Comparison of ENCODE assay signal across 8 cellular contexts in the genomic region with DNA sequence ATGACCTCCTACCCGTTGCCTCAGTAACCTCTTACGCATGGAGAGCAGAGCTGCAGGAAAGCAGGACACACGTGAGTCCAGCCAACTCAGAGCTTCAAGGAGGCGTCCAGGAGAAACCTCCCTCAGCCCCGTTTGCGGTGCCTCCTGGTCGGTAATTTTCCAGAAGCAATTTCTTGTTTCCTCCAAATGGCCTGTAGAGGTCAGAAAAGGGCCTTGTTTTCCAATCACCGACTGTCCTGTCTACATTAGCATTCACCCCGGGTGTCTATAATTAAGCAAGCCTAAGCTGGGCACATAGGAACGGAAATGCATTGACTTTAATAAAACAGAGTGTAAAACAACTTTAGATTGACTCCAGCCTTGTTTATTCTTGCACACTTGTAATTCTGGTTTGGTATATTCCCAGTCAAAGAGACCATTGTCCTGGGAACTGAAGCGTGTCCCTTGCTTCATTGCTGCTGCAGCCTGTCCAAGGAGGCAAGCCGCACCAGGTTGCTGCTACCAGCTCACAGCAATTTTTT.
DNase-seq lines count a peak whose midpoint lies in the region; ATAC-seq, FAIRE-seq and TF ChIP-seq lines count a peak whose summit lies in the region.

No MANE protein-coding gene starts in this region.

- H3K9me3 ChIP-seq in keratinocyte (ENCODE audit: control insufficient read depth, low read depth, low read length) (no peaks in the 10 kb centered on the region), aorta (ENCODE audit: control insufficient read depth, low read length) (no peaks in the 10 kb centered on the region)

- DNase-seq in GM12865 (ENCODE audit: low read depth) (peak; percentile 31), NCI-H345 treated with DMSO at 0.1 percent for 48 hours (lab: John Stamatoyannopoulos, UW; ENCODE audit: unreplicated experiment) (peak; percentile 8), brain microvascular endothelial cell (peak; percentile 37), keratinocyte (ENCODE audit: low read depth, low spot score) (no peak), aorta (no peak)

- FAIRE-seq in keratinocyte (lab: Jason Lieb, UNC): no peak

- in situ Hi-C loops in brain microvascular endothelial cell (cut with HindIII; ENCODE audit: low pct_ligation_motif_present, low sequenced_read_pairs): no loop called here

- H3K9me1 ChIP-seq in keratinocyte (ENCODE audit: control insufficient read depth, extremely low read depth, insufficient read depth, low read length): no peaks in the 10 kb centered on the region

- no peak overlapping the region for H3K9ac ChIP-seq in keratinocyte (ENCODE audit: control insufficient read depth, extremely low read depth, insufficient read depth, low read length)

- ATAC-seq in aorta (ENCODE audit: low FRiP score) (peak; percentile 54), GM19463 (IDR thresholded peaks at IDR 0.05; ENCODE audit: unreplicated experiment) (no peak), GM21367 (IDR thresholded peaks at IDR 0.05; ENCODE audit: unreplicated experiment) (no peak), HG03520 (IDR thresholded peaks at IDR 0.05; ENCODE audit: unreplicated experiment) (no peak)

- H3K4me3 ChIP-seq in GM12865 (ENCODE audit: low read depth, low read length) (no peak overlapping the region), brain microvascular endothelial cell (ENCODE audit: low read depth, low read length) (no peak overlapping the region), keratinocyte (ENCODE audit: control insufficient read depth in 2 of 3, extremely low read depth in 1 of 3, insufficient read depth in 2 of 3, low read depth in 1 of 3, low read length in 3 of 3) (no peak overlapping the region), aorta (ENCODE audit: low read length in 2 of 2) (no peak overlapping the region)

- H3K27ac ChIP-seq in brain microvascular endothelial cell (no peak overlapping the region), keratinocyte (ENCODE audit: control insufficient read depth, insufficient read depth, low read length) (no peak overlapping the region), aorta (ENCODE audit: low read depth in 1 of 2, low read length in 2 of 2) (no peak overlapping the region)

- intact Hi-C loops in aorta (cut with DNase I): loop anchor here (10.0 kb wide), 2 partner anchors 1359 to 1539 kb away; no protein-coding TSS in a partner anchor

- 18 to 19% methylated on average over 12 of the region's 12 CpGs for WGBS in aorta, 2 donors

- H3K4me2 ChIP-seq in keratinocyte (ENCODE audit: control insufficient read depth, extremely low read depth, insufficient read depth, low read depth, low read length): no peak overlapping the region

- no peaks in the 10 kb centered on the region for H3K36me3 ChIP-seq in brain microvascular endothelial cell (replicated peaks)
- H3K36me3 ChIP-seq in keratinocyte (ENCODE audit: control insufficient read depth in 2 of 2, extremely low read depth in 1 of 2, insufficient read depth in 2 of 2, low read length in 2 of 2): no peaks in the 10 kb centered on the region
- no peaks in the 10 kb centered on the region for H3K36me3 ChIP-seq in aorta (ENCODE audit: control insufficient read depth in 1 of 2, insufficient read depth in 2 of 2, low read length in 1 of 2)

- dilution Hi-C loops in keratinocyte (cut with MboI; ENCODE audit: extremely low pct_ligation_motif_present, low sequenced_read_pairs): no loop called here

- H3K27me3 ChIP-seq in brain microvascular endothelial cell (replicated peaks) (no peaks in the 10 kb centered on the region), keratinocyte (ENCODE audit: control insufficient read depth, extremely low read depth, insufficient read depth, low read length) (no peaks in the 10 kb centered on the region), aorta (ENCODE audit: control insufficient read depth in 1 of 2, insufficient read depth in 2 of 2, low read length in 1 of 2) (peaks cover 0 to 2% of the 10 kb centered on the region in 2 donors)

- no peaks in the 10 kb centered on the region for H3K79me2 ChIP-seq in keratinocyte (ENCODE audit: control insufficient read depth, insufficient read depth, low read length)

- TF ChIP-seq CTCF in GM12865 (IDR thresholded peaks at IDR 0.05; ENCODE audit: insufficient read depth, low read depth, low read length, missing control alignments): peak; percentile 28
- peak; percentile 64 for TF ChIP-seq CTCF in brain microvascular endothelial cell (IDR thresholded peaks at IDR 0.05; ENCODE audit: low read depth, low read length, missing control alignments)
- peak; percentile 35 to 54 (median 54) for TF ChIP-seq CTCF in keratinocyte (optimal IDR thresholded peaks at IDR 0.05 in 1 of 3, IDR thresholded peaks at IDR 0.05 in 1 of 3, conservative IDR thresholded peaks at IDR 0.05 in 1 of 3; ENCODE audit: extremely low read depth in 1 of 3, insufficient read depth in 2 of 3, low read length in 3 of 3)

- H4K20me1 ChIP-seq in keratinocyte (ENCODE audit: control insufficient read depth, extremely low read depth, insufficient read depth, low read length): no peaks in the 10 kb centered on the region

- H3K4me1 ChIP-seq in keratinocyte (ENCODE audit: control insufficient read depth, extremely low read depth, insufficient read depth, low read length) (no peaks in the 10 kb centered on the region), aorta (ENCODE audit: control insufficient read depth in 1 of 2, insufficient read depth in 2 of 2, low read length in 2 of 2) (no peaks in the 10 kb centered on the region)

- H2AFZ ChIP-seq in keratinocyte (ENCODE audit: control insufficient read depth, low read length): no peak overlapping the region

Comparison
In these comparisons a context has a peak if more than half of its experiments do, and no peak if none do; other contexts are left out.
1. DNase-seq: peak in GM12865 (single experiment), NCI-H345 treated with DMSO at 0.1 percent for 48 hours (single experiment) and brain microvascular endothelial cell (single experiment); none in keratinocyte (single experiment) and aorta (0 of 2).
2. Peak in every context shown above with its lines, with median percentiles within 50 percentile points of each other: CTCF ChIP-seq.